8 cellular contexts compared by ENCODE assay signal in genomic region chr4:121307441-121308327, GRCh38.
DNase-seq lines count a peak whose midpoint lies in the region; ATAC-seq and TF ChIP-seq lines count a peak whose summit lies in the region.

No MANE protein-coding gene starts in this region.

- H3K4me3 ChIP-seq in astrocyte of the spinal cord (ENCODE audit: low read depth, low read length) = no peak overlapping the region
- H3K4me3 ChIP-seq in vagina = no peak overlapping the region
- no peak overlapping the region for H3K4me3 ChIP-seq in thyroid gland (replicated peaks in 1 of 3)

- CTCF ChIA-PET in RWPE1 (lab: Yijun Ruan, JAX) = interaction anchor here (0.6 to 1.7 kb wide), 10 partner anchors 9 to 670 kb away, joined by 3 to 13 read pairs (median 4); no protein-coding TSS in a partner anchor

- H3K27ac ChIP-seq in RWPE1 = no peak overlapping the region
- H3K27ac ChIP-seq in vagina = no peak overlapping the region
- no peak overlapping the region for H3K27ac ChIP-seq in thyroid gland

- intact Hi-C loops in vagina (cut with DNase I) (no loop called here), thyroid gland (cut with DNase I) (no loop called here)

- WGBS in thyroid gland, 2 donors = 28 to 36% methylated on average over 5 of the region's 5 CpGs

- TF ChIP-seq CTCF in GM20000 (IDR thresholded peaks at IDR 0.05; ENCODE audit: extremely low read depth, missing control alignments) = peak; percentile 66
- TF ChIP-seq CTCF in RWPE1 (conservative IDR thresholded peaks at IDR 0.05; ENCODE audit: low read depth) = peak; percentile 75
- peak; percentile 86 for TF ChIP-seq CTCF in astrocyte of the spinal cord (IDR thresholded peaks at IDR 0.05; ENCODE audit: low read depth, low read length)
- TF ChIP-seq CTCF in vagina (IDR thresholded peaks at IDR 0.05) = no peak
- peak in 1 of 6 experiments; percentile 16 for TF ChIP-seq CTCF in thyroid gland (IDR thresholded peaks at IDR 0.05)

- in situ Hi-C loops in astrocyte of the spinal cord (cut with HindIII; ENCODE audit: low sequenced_read_pairs) = no loop called here

- TF ChIP-seq POLR2A in vagina (IDR thresholded peaks at IDR 0.05) (no peak), thyroid gland (IDR thresholded peaks at IDR 0.05) (no peak)

- H3K36me3 ChIP-seq in vagina (no peaks in the 10 kb centered on the region), thyroid gland (no peaks in the 10 kb centered on the region)

- no peaks in the 10 kb centered on the region for H3K4me1 ChIP-seq in vagina
- H3K4me1 ChIP-seq in thyroid gland = no peaks in the 10 kb centered on the region

- peak; percentile 2 for DNase-seq in GM04503 (ENCODE audit: low read depth)
- peak; percentile 59 for DNase-seq in GM20000 (ENCODE audit: low spot score)
- DNase-seq in RWPE1 (ENCODE audit: low spot score) = peak; percentile 45
- DNase-seq in astrocyte of the spinal cord (ENCODE audit: low read depth, low spot score) = peak; percentile 65
- DNase-seq in medulla oblongata (ENCODE audit: extremely low spot score) = peak; percentile 9
- DNase-seq in vagina (ENCODE audit: extremely low spot score in 2 of 2) = no peak
- DNase-seq in thyroid gland = no peak

- ATAC-seq in HG03460 (IDR thresholded peaks at IDR 0.05; ENCODE audit: unreplicated experiment) = peak; percentile 95

- H3K9me3 ChIP-seq in vagina (no peaks in the 10 kb centered on the region), thyroid gland (no peaks in the 10 kb centered on the region)

- H3K27me3 ChIP-seq in vagina (no peaks in the 10 kb centered on the region), thyroid gland (no peaks in the 10 kb centered on the region)

- POLR2A ChIA-PET in RWPE1 (lab: Yijun Ruan, JAX; ENCODE audit: low non-redundant PET) = no interaction called here

Comparison
In these comparisons a context has a peak if more than half of its experiments do, and no peak if none do; other contexts are left out.
1. DNase-seq: peak in GM04503 (single experiment), GM20000 (single experiment), RWPE1 (single experiment), astrocyte of the spinal cord (single experiment) and medulla oblongata (single experiment); none in vagina (0 of 2) and thyroid gland (0 of 2).
2. CTCF ChIP-seq: peak in GM20000 (single experiment), RWPE1 (single experiment) and astrocyte of the spinal cord (single experiment); none in vagina (0 of 3).